In the genomic region with DNA sequence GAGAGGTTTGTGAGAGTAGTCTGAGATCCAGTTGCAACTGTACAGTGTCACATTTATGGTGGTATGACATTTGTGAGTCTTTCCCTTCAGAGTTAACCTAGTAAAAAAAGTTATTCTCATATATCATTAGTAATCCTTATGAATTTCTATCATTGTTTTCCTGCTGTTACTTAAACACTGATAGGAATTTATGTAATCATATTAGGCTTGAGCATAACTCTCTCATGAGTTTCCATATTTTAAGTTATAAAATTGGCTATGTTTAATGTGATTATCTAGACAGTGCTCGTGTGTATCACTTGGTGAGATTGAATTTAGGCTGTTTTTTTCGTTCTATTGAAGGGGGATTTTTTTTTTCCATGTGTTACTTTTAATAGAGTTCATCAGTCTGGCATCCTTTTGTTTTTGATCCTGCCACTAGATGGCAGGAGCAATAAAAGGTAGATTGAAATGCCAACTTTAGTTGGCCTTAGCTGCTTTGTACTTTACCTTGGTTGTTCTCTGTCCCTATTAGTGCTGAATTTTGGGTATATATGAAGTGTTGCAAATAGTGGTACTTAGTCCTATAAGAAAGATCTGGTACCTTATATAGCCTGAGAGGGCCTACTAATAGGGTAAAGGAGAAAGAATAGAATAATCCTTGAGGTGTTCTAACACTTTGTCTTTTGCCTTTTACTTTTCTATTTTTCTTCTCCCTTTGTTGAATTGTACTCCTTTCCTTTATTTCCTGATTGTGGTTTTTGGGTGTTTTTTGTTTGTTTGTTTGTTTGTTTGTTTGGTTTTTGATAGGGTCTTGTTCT, we compare ENCODE assay signal across 8 cellular contexts. TPM values are rescaled to one million over a fixed set of nuclear protein-coding genes. Genes with fewer than 3 reads are reported as not detected.
A peak's percentile ranks its signal among the peaks of the same experiment; 100 is the strongest.
DNase-seq lines count a peak whose midpoint lies in the region; ATAC-seq, FAIRE-seq and TF ChIP-seq lines count a peak whose summit lies in the region.

No MANE protein-coding gene starts in this region.

- no peaks in the 10 kb centered on the region for H3K9me3 ChIP-seq in CD8-positive, alpha-beta memory T cell (ENCODE audit: low read length)
- H3K9me3 ChIP-seq in parathyroid adenoma (ENCODE audit: control insufficient read depth, low read length) = no peaks in the 10 kb centered on the region

- no peak for TF ChIP-seq POLR2A in H54 (IDR thresholded peaks at IDR 0.05; ENCODE audit: low read depth, low read length)

- peak overlapping the region in 7 of 8 donors; percentile 1 to 94 (median 20) for H3K27ac Mint-ChIP-seq in CD8-positive, alpha-beta memory T cell
- H3K27ac Mint-ChIP-seq in T-cell = peak overlapping the region; percentile 36 to 71

- H3K36me3 ChIP-seq in CD8-positive, alpha-beta memory T cell (ENCODE audit: insufficient read depth, low read length) = no peaks in the 10 kb centered on the region
- no peaks in the 10 kb centered on the region for H3K36me3 ChIP-seq in parathyroid adenoma (ENCODE audit: control insufficient read depth, insufficient read depth, low read length)

- CTCF ChIA-PET in CD8-positive, alpha-beta memory T cell (lab: Charles Lee) = interaction anchor here (0.6 to 3.3 kb wide), 8 partner anchors 11 to 117 kb away, joined by 3 to 23 read pairs (median 4); partner anchors contain the start of gene STT3B
- CTCF ChIA-PET in T-cell (lab: Charles Lee) = interaction anchor here (0.6 to 2.8 kb wide), 9 partner anchors 11 to 324 kb away, joined by 3 to 13 read pairs (median 4); partner anchors contain the start of gene STT3B (in 1 of the 2)

- DNase-seq in CD8-positive, alpha-beta memory T cell = peak in 2 of 5 donors; percentile 21 to 31
- DNase-seq in H54 (ENCODE audit: insufficient read length, low spot score) = no peak
- peak in 1 of 34 experiments; percentile 15 for DNase-seq in T-cell
- DNase-seq in fibroblast of peridontal ligament (ENCODE audit: extremely low read depth) = peak; percentile 40
- DNase-seq in stimulated activated CD8-positive, alpha-beta memory T cell treated with anti-CD3 and anti-CD28 coated beads, Interleukin-4, amount 100 ng/mL, for 48 hours = no peak
- DNase-seq in GM19240 (ENCODE audit: insufficient read length, low spot score) = no peak

- no peak overlapping the region for H3K27ac ChIP-seq in CD8-positive, alpha-beta memory T cell (ENCODE audit: low read depth, low read length)
- no peak overlapping the region for H3K27ac ChIP-seq in parathyroid adenoma

- H3K27me3 Mint-ChIP-seq in CD8-positive, alpha-beta memory T cell = no peaks in the 10 kb centered on the region
- no peaks in the 10 kb centered on the region for H3K27me3 Mint-ChIP-seq in T-cell

- POLR2A ChIA-PET in CD8-positive, alpha-beta memory T cell (lab: Charles Lee) = interaction anchor here (0.9 kb wide), 1 partner anchor 18 kb away, joined by 5 read pairs; the partner anchor contains the start of gene STT3B
- POLR2A ChIA-PET in T-cell (lab: Charles Lee) = interaction anchor here in 1 of 2 donors (0.6 to 0.7 kb wide), 2 partner anchors 15 to 556 kb away, joined by 3 read pairs; partner anchors contain the start of gene GPD1L

- ATAC-seq in T-cell (replicated peaks in 1 of 4) = peak; percentile 48 to 72 (median 68)
- ATAC-seq in HG03439 (IDR thresholded peaks at IDR 0.05; ENCODE audit: unreplicated experiment) = no peak

- FAIRE-seq in H54 (lab: Jason Lieb, UNC) = peak; percentile 91

- peak overlapping the region in 6 of 7 donors; percentile 1 to 54 (median 11) for H3K4me3 Mint-ChIP-seq in CD8-positive, alpha-beta memory T cell
- peak overlapping the region in 2 of 3 donors; percentile 13 to 41 for H3K4me3 Mint-ChIP-seq in T-cell

- H2AFZ ChIP-seq in parathyroid adenoma = no peak overlapping the region

- TF ChIP-seq CTCF in parathyroid adenoma (IDR thresholded peaks at IDR 0.05) = peak; percentile 73

- H3K27me3 ChIP-seq in CD8-positive, alpha-beta memory T cell (ENCODE audit: insufficient read depth, low read length, poor library complexity, severe bottlenecking) = no peaks in the 10 kb centered on the region
- no peaks in the 10 kb centered on the region for H3K27me3 ChIP-seq in parathyroid adenoma (ENCODE audit: control insufficient read depth, insufficient read depth, low read length)

- peaks cover 73 to 93% (median 91%) of the 10 kb centered on the region in 3 donors for H3K4me1 Mint-ChIP-seq in CD8-positive, alpha-beta memory T cell
- H3K4me1 Mint-ChIP-seq in T-cell = peaks cover 84 to 88% (median 85%) of the 10 kb centered on the region in 3 donors

- peaks cover 45% of the 10 kb centered on the region for H3K79me2 ChIP-seq in parathyroid adenoma

- no peak overlapping the region for H3K4me3 ChIP-seq in CD8-positive, alpha-beta memory T cell (ENCODE audit: low read length)
- no peak overlapping the region for H3K4me3 ChIP-seq in parathyroid adenoma (ENCODE audit: low read depth, low read length)

- no peak overlapping the region for H3K9ac ChIP-seq in parathyroid adenoma

- H3K36me3 Mint-ChIP-seq in CD8-positive, alpha-beta memory T cell = peaks cover 0 to 1% (median 0%) of the 10 kb centered on the region in 3 donors
- peaks cover 5% of the 10 kb centered on the region for H3K36me3 Mint-ChIP-seq in T-cell

- peaks cover 38% of the 10 kb centered on the region for H3K4me1 ChIP-seq in CD8-positive, alpha-beta memory T cell (ENCODE audit: insufficient read depth, low read length)
- H3K4me1 ChIP-seq in parathyroid adenoma = peaks cover 10% of the 10 kb centered on the region

- no peaks in the 10 kb centered on the region for H3K9me3 Mint-ChIP-seq in CD8-positive, alpha-beta memory T cell
- H3K9me3 Mint-ChIP-seq in T-cell = peaks cover 0 to 2% (median 0%) of the 10 kb centered on the region in 3 donors

- H3K4me2 ChIP-seq in parathyroid adenoma (ENCODE audit: low read length) = no peak overlapping the region

RNA-seq across cellular contexts. Expression of gene STT3B, which starts 17.9 kb away (rescaled TPM):
- 100 to 1,000 TPM; 107 to 116 TPM for total RNA-seq in CD8-positive, alpha-beta memory T cell
- 137 TPM for polyA plus RNA-seq in CD8-positive, alpha-beta memory T cell
- total RNA-seq in T-cell = 100 to 1,000 TPM in 4 of 5 donors, 10 to 100 TPM in 1; 92.1 to 160 (median 110) TPM
